In genomic region chr5:5421961-5422818, GRCh38 we compare ENCODE assay signal across 8 cellular contexts. TPM values are rescaled to one million over a fixed set of nuclear protein-coding genes. Genes with fewer than 3 reads are reported as not detected.
A peak's percentile ranks its signal among the peaks of the same experiment; 100 is the strongest.
DNase-seq lines count a peak whose midpoint lies in the region; ATAC-seq, FAIRE-seq and TF ChIP-seq lines count a peak whose summit lies in the region.

ICE1 (plus strand) TSS chr5:5422677; CDS start chr5:5422916, 239 bp downstream.

- BruUV-seq in mammary epithelial cell (replicated peaks; lab: Mats Ljungman, UMichigan) = no TSS peak

- peaks cover 47% of the 10 kb centered on the region for H3K79me2 ChIP-seq in mammary epithelial cell (ENCODE audit: insufficient read depth, low read length)

- H3K4me3 ChIP-seq in WERI-Rb-1 (ENCODE audit: low read depth, low read length) = peak within 1 kb of the TSS; percentile 91
- peak within 1 kb of the TSS; percentile 68 to 87 (median 72) for H3K4me3 ChIP-seq in mammary epithelial cell (replicated peaks in 1 of 3; ENCODE audit: insufficient read depth in 1 of 3, low read depth in 2 of 3, low read length in 3 of 3)
- H3K4me3 ChIP-seq in iPS-20b (ENCODE audit: low read length) = peak within 1 kb of the TSS; percentile 89
- H3K4me3 ChIP-seq in small intestine (ENCODE audit: low read depth in 1 of 2, low read length in 2 of 2) = peak within 1 kb of the TSS; percentile 73 to 97

- ATAC-seq in GM18873 (IDR thresholded peaks at IDR 0.05; ENCODE audit: low FRiP score, unreplicated experiment) (peak; percentile 91), HG03139 (IDR thresholded peaks at IDR 0.05; ENCODE audit: unreplicated experiment) (peak; percentile 81)

- CTCF ChIA-PET in mammary epithelial cell (lab: Charles Lee; ENCODE audit: low non-redundant PET) = no interaction called here

- H3K36me3 ChIP-seq in WERI-Rb-1 (no peaks in the 10 kb centered on the region; the same call in 1 of the 2 replicates), mammary epithelial cell (ENCODE audit: insufficient read depth, low read length) (no peaks in the 10 kb centered on the region), iPS-20b (ENCODE audit: insufficient read depth, low read depth, low read length) (no peaks in the 10 kb centered on the region), small intestine (ENCODE audit: control insufficient read depth in 2 of 2, insufficient read depth in 2 of 2, low read length in 2 of 2) (no peaks in the 10 kb centered on the region)

- dilution Hi-C loops in mammary epithelial cell (cut with HindIII; ENCODE audit: low sequenced_read_pairs) = no loop called here

- H3K27me3 ChIP-seq in WERI-Rb-1 (ENCODE audit: insufficient read depth, low read depth, severe bottlenecking) (no peaks in the 10 kb centered on the region), mammary epithelial cell (ENCODE audit: insufficient read depth, low read length) (no peaks in the 10 kb centered on the region), iPS-20b (ENCODE audit: insufficient read depth, low read length) (no peaks in the 10 kb centered on the region), small intestine (ENCODE audit: control insufficient read depth in 2 of 2, insufficient read depth in 2 of 2, low read length in 2 of 2) (no peaks in the 10 kb centered on the region)

- intact Hi-C loops in mammary epithelial cell (cut with micrococcal nuclease) = loop anchor here (1.0 to 5.0 kb wide), 2 partner anchors 80 to 151 kb away; no protein-coding TSS in a partner anchor

- H3K4me1 ChIP-seq in mammary epithelial cell (ENCODE audit: insufficient read depth, low read length) (peaks cover 23% of the 10 kb centered on the region), iPS-20b (ENCODE audit: insufficient read depth, low read length) (peaks cover 14% of the 10 kb centered on the region), small intestine (ENCODE audit: control insufficient read depth in 2 of 2, insufficient read depth in 1 of 2, low read depth in 1 of 2, low read length in 1 of 2) (peaks cover 5 to 13% of the 10 kb centered on the region in 2 donors)

- peak within 1 kb of the TSS; percentile 92 for H2AFZ ChIP-seq in mammary epithelial cell (ENCODE audit: low read depth, low read length)

- 0% methylated on average over 19 of the region's 71 CpGs for WGBS in mammary epithelial cell (ENCODE audit: low coverage, missing lambda C conversion rate)
- 0% methylated on average over 63 to 71 of the region's 71 CpGs for WGBS in small intestine, 3 donors

- no peak for TF ChIP-seq CTCF in WERI-Rb-1 (IDR thresholded peaks at IDR 0.05; ENCODE audit: low read depth, low read length)
- peak in 1 of 2 donors; percentile 5 for TF ChIP-seq CTCF in mammary epithelial cell (conservative IDR thresholded peaks at IDR 0.05 in 1 of 2, IDR thresholded peaks at IDR 0.05 in 1 of 2; ENCODE audit: extremely low read depth in 1 of 2, insufficient read depth in 1 of 2, low read depth in 1 of 2, low read length in 2 of 2)

- DNase-seq in ACHN (peak; percentile 96), NCI-H2227 (lab: John Stamatoyannopoulos, UW; ENCODE audit: unreplicated experiment) (peak; percentile 99), WERI-Rb-1 (peak; percentile 99), mammary epithelial cell (peak; percentile 95), small intestine (peak; percentile 99)

- H3K9me3 ChIP-seq in WERI-Rb-1 (ENCODE audit: severe bottlenecking) = no peaks in the 10 kb centered on the region
- H3K9me3 ChIP-seq in mammary epithelial cell (replicated peaks; ENCODE audit: insufficient read depth, low read length) = no peaks in the 10 kb centered on the region
- no peaks in the 10 kb centered on the region for H3K9me3 ChIP-seq in iPS-20b (ENCODE audit: insufficient read depth, low read depth, low read length)
- no peaks in the 10 kb centered on the region for H3K9me3 ChIP-seq in small intestine (ENCODE audit: control insufficient read depth, low read depth)

- no peak for FAIRE-seq in small intestine (lab: Jason Lieb, UNC)

- H3K9ac ChIP-seq in mammary epithelial cell (ENCODE audit: insufficient read depth, low read length) = peak within 1 kb of the TSS; percentile 74
- peak within 1 kb of the TSS; percentile 92 for H3K9ac ChIP-seq in iPS-20b (ENCODE audit: low read depth, low read length)

- H3K27ac ChIP-seq in WERI-Rb-1 (peak within 1 kb of the TSS; percentile 96), mammary epithelial cell (ENCODE audit: insufficient read depth, low read depth, low read length) (peak within 1 kb of the TSS; percentile 85), iPS-20b (ENCODE audit: low read length) (peak within 1 kb of the TSS; percentile 86), small intestine (ENCODE audit: low read depth in 1 of 2, low read length in 1 of 2) (peak within 1 kb of the TSS; percentile 87 to 94)

- in situ Hi-C loops in ACHN (cut with HindIII; ENCODE audit: low pct_ligation_motif_present, low pct_unique_long_range_greater_than_20kb, low sequenced_read_pairs) = no loop called here
- in situ Hi-C loops in mammary epithelial cell (cut with MboI; ENCODE audit: low sequenced_read_pairs in 2 of 2) = loop anchor here in 1 of 2 donors (25.0 kb wide), 1 partner anchor 535 kb away; no protein-coding TSS in a partner anchor

- no peaks in the 10 kb centered on the region for H4K20me1 ChIP-seq in mammary epithelial cell (ENCODE audit: insufficient read depth, low read length)

- peak within 1 kb of the TSS; percentile 87 for H3K4me2 ChIP-seq in mammary epithelial cell (ENCODE audit: insufficient read depth, low read depth, low read length)

RNA-seq across cellular contexts. Expression of gene ICE1, which starts in this region (rescaled TPM):
- 10 to 100 TPM; 28.5 to 30.3 TPM for total RNA-seq in mammary epithelial cell
- polyA plus RNA-seq in mammary epithelial cell (10.3 TPM), small intestine (1 to 10 TPM; 5.9 to 7.8 (median 7.8) TPM)
- 30.4 TPM for polyA minus RNA-seq in mammary epithelial cell

Comparison
In these comparisons a context has a peak if more than half of its experiments do, and no peak if none do; other contexts are left out.
1. Peak in every context shown above with its lines: DNase-seq, ATAC-seq, H3K4me3 ChIP-seq and H3K27ac ChIP-seq.